Comparison of ENCODE assay signal across 18 cellular contexts in the genomic region with DNA sequence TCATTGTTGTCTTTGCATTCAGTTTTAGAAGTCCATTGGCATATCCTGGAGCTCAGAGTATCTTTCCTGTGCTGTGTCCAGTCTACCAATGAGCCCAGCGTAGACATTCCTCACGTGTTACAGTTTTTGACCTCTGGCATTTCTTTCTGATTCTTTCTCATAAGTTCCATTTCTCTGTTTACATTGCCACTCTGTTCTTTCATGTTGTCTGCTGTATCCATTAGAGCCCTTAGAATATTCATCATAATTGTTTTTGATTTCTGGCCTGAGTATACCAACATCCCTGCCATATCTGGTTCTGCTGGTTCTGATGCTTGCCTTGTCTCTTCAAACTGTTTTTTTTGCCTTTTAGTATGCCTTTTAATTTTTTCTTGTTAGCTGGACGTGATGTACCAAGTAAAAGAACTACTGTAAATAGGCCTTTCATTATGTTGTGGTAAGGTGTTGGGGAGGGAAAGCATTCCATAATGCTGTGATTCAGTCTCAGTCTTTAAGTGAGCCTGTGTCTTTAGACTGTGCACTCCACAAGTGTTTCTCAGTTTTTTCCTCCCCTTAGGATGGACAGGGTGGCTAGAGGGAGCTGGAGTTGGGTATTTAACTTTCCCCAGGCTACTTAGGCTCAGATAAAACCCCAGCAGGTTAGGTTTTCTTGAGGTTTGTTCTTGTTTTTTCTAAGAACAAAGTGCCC. TPM values are rescaled to one million over a fixed set of nuclear protein-coding genes. Genes with fewer than 3 reads are reported as not detected.
A peak's percentile ranks its signal among the peaks of the same experiment; 100 is the strongest.
DNase-seq lines count a peak whose midpoint lies in the region; TF ChIP-seq lines count a peak whose summit lies in the region.
"Had no signal": no experiment of that assay in that cellular context is flagged by ENCODE, and none has a peak within 500 bp of the region (broad histone marks: within the 10 kb centered on the region; RNA-seq: fewer than 3 reads in every experiment).

No MANE protein-coding gene starts in this region.

- TF ChIP-seq CTCF in C4-2B (conservative IDR thresholded peaks at IDR 0.05) (no peak), chondrocyte (IDR thresholded peaks at IDR 0.05) (no peak)

- H3K36me3 Mint-ChIP-seq in chondrocyte (ENCODE audit: low read depth), result peaks cover 24% of the 10 kb centered on the region

- peaks cover 27% of the 10 kb centered on the region for H3K4me1 Mint-ChIP-seq in chondrocyte (ENCODE audit: low read depth)

- DNase-seq in HCEC 1CT, result peak; percentile 18
- DNase-seq in chondrocyte (ENCODE audit: low spot score), result no peak
- DNase-seq in iris pigment epithelial cell (ENCODE audit: low read depth), result peak; percentile 72
- no peak for DNase-seq in NCI-H2171 treated with DMSO at 0.1 percent for 48 hours (lab: John Stamatoyannopoulos, UW)
- no peak for DNase-seq in KBM-7
- DNase-seq in NCI-H510A treated with DMSO at 0.1 percent for 48 hours (lab: John Stamatoyannopoulos, UW), result no peak
- no peak for DNase-seq in DMS114 treated with DMSO at 0.1 percent for 48 hours (lab: John Stamatoyannopoulos, UW; ENCODE audit: unreplicated experiment)
- DNase-seq: activated naive CD4-positive, alpha-beta T cell treated with anti-CD3 and anti-CD28 coated beads for 36 hours; Caco-2; effector CD4-positive, alpha-beta T cell; NCI-H2081 treated with DMSO at 0.1 percent for 48 hours; nucleus accumbens; SJCRH30; stimulated activated CD4-positive, alpha-beta T cell treated with anti-CD3 and anti-CD28 coated beads, Interleukin-1b, Interleukin-23, amount 100 ng/mL, for 48 hours; T1000 had no signal

- in situ Hi-C loops in KBM-7 (cut with MboI; ENCODE audit: low pct_unique_long_range_greater_than_20kb, low sequenced_read_pairs), result no loop called here

- peak overlapping the region; percentile 85 for H3K27ac Mint-ChIP-seq in chondrocyte (ENCODE audit: unreplicated experiment)
- H3K27ac Mint-ChIP-seq: activated naive CD4-positive, alpha-beta T cell treated with anti-CD3 and anti-CD28 coated beads for 36 hours; IgD-negative memory B cell had no signal

- peak overlapping the region; percentile 49; the same call in 1 of the 2 replicates for H3K27ac ChIP-seq in C4-2B
- H3K27ac ChIP-seq: breast epithelium, SJCRH30 had no signal

- peaks cover 7% of the 10 kb centered on the region for H3K9me3 Mint-ChIP-seq in chondrocyte (ENCODE audit: low read depth)
- H3K9me3 Mint-ChIP-seq: activated naive CD4-positive, alpha-beta T cell treated with anti-CD3 and anti-CD28 coated beads for 36 hours; IgD-negative memory B cell had no signal

- no peak overlapping the region for H3K4me3 Mint-ChIP-seq in chondrocyte (ENCODE audit: unreplicated experiment)
- H3K4me3 Mint-ChIP-seq: activated naive CD4-positive, alpha-beta T cell treated with anti-CD3 and anti-CD28 coated beads for 36 hours; IgD-negative memory B cell had no signal

- H3K27me3 Mint-ChIP-seq in chondrocyte (ENCODE audit: low read depth), result no peaks in the 10 kb centered on the region
- H3K27me3 Mint-ChIP-seq: IgD-negative memory B cell had no signal

RNA-seq across cellular contexts. Expression of a gene that starts 35.6 kb away (rescaled TPM):
- total RNA-seq in chondrocyte, result 14.7 to 22.9 TPM (median 16.8 TPM) in 3 replicates

Comparison
In these comparisons a context has a peak if more than half of its experiments do, and no peak if none do; other contexts are left out.
1. DNase-seq: peak in HCEC 1CT (single experiment) and iris pigment epithelial cell (single experiment); none in chondrocyte (single experiment), NCI-H2171 treated with DMSO at 0.1 percent for 48 hours (single experiment), KBM-7 (single experiment), NCI-H510A treated with DMSO at 0.1 percent for 48 hours (single experiment) and DMS114 treated with DMSO at 0.1 percent for 48 hours (single experiment).